ENCODE assay signal across 9 cellular contexts in the genomic region with DNA sequence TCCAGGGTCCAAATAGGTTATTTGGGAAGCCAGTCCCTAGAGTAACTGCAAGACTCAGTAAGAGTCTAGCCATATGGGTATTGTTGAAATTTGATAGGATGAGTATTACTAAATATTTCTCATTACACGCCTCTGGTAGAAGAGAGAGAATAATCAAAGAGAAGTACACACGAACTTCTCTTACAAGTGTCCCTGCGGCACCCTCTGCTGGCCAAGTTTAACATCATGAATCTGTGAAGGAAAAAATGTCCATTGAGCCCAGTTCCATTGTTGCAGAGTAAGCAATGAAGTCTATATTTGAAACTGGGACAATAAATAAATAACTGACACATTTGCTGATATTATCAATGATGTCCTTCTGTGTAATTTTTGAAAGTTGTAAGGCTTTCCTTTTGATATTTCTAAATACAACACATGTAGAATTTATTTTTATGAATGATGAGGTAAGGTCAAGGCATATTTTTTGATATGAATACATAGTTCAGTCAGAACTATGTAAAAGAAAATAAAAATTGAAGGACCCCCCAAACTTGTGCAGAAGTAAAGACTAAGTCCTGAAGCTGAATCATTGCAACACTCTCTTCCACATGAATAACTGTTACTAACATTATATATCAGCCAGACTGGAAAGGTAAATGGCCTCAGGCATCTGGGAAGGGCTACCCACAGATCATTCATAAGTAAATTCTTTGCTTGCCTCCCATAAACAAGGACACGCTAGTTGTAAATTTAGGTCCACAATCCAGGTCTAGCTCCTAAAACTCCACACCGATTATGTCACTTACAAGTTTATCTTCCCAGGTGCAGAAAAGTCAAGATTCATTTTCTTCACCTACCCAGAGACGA. TPM values are rescaled to one million over a fixed set of nuclear protein-coding genes. Genes with fewer than 3 reads are reported as not detected.
DNase-seq lines count a peak whose midpoint lies in the region; ATAC-seq, FAIRE-seq and TF ChIP-seq lines count a peak whose summit lies in the region.
"Had no signal": no experiment of that assay in that cellular context is flagged by ENCODE, and none has a peak within 500 bp of the region (broad histone marks: within the 10 kb centered on the region; RNA-seq: fewer than 3 reads in every experiment).

No MANE protein-coding gene starts in this region.

- H3K9me2 ChIP-seq in GM23248 (ENCODE audit: insufficient read depth): no peaks in the 10 kb centered on the region

- peaks cover 13% of the 10 kb centered on the region for H3K27me3 Mint-ChIP-seq in Calu3 (ENCODE audit: unreplicated experiment)
- H3K27me3 Mint-ChIP-seq in astrocyte (ENCODE audit: low read depth, unreplicated experiment): no peaks in the 10 kb centered on the region

- H3K27ac Mint-ChIP-seq in Calu3 (ENCODE audit: unreplicated experiment) (no peak overlapping the region), astrocyte (ENCODE audit: unreplicated experiment) (no peak overlapping the region)
- H3K27ac Mint-ChIP-seq: naive thymus-derived CD8-positive, alpha-beta T cell had no signal

- H3K4me2 ChIP-seq in GM23248 (ENCODE audit: unreplicated experiment): no peak overlapping the region
- H3K4me2 ChIP-seq in astrocyte (ENCODE audit: low read length): no peak overlapping the region

- in situ Hi-C loops in GM23248 (cut with MboI): loop anchor here (10.0 kb wide), 1 partner anchor 360 kb away; a partner anchor contains a TSS

- H3K27ac ChIP-seq in GM23248: no peak overlapping the region
- H3K27ac ChIP-seq in astrocyte (ENCODE audit: low read depth, low read length): no peak overlapping the region

- H3K4me1 ChIP-seq in GM23248 (ENCODE audit: insufficient read depth): no peaks in the 10 kb centered on the region
- no peaks in the 10 kb centered on the region for H3K4me1 ChIP-seq in astrocyte (ENCODE audit: insufficient read depth, low read length)

- H3K27me3 ChIP-seq in GM23248 (replicated peaks; ENCODE audit: insufficient read depth) (peaks cover 6% of the 10 kb centered on the region; the same call in 1 of the 2 replicates), astrocyte (ENCODE audit: insufficient read depth, low read length) (no peaks in the 10 kb centered on the region)

- no peak for ATAC-seq in HG02981 (IDR thresholded peaks at IDR 0.05; ENCODE audit: unreplicated experiment)
- ATAC-seq in HG03025 (IDR thresholded peaks at IDR 0.05; ENCODE audit: low FRiP score, unreplicated experiment): no peak
- ATAC-seq: naive thymus-derived CD8-positive, alpha-beta T cell had no signal

- H3K9ac ChIP-seq in GM23248 (no peak overlapping the region), astrocyte (ENCODE audit: low read length) (no peak overlapping the region)

- H3K4me3 ChIP-seq in GM23248 (no peak overlapping the region), astrocyte (ENCODE audit: insufficient read depth, low read depth, low read length) (no peak overlapping the region)

- H2AFZ ChIP-seq in GM23248: no peak overlapping the region
- no peak overlapping the region for H2AFZ ChIP-seq in astrocyte (ENCODE audit: low read depth, low read length)

- H3K4me3 Mint-ChIP-seq in Calu3 (ENCODE audit: low read depth, unreplicated experiment): no peak overlapping the region
- no peak overlapping the region for H3K4me3 Mint-ChIP-seq in astrocyte (ENCODE audit: unreplicated experiment)
- H3K4me3 Mint-ChIP-seq: naive thymus-derived CD8-positive, alpha-beta T cell had no signal

- 10 to 22% methylated on average over 6 of the region's 6 CpGs for WGBS in GM23248 (ENCODE audit: low coverage in 1 of 2, low lambda C conversion rate in 2 of 2, missing lambda C conversion rate in 2 of 2), 2 experiments

- H3K9me3 ChIP-seq in GM23248 (ENCODE audit: low read depth): no peaks in the 10 kb centered on the region
- no peaks in the 10 kb centered on the region for H3K9me3 ChIP-seq in astrocyte (ENCODE audit: insufficient read depth, low read depth, low read length)

- H3K4me1 Mint-ChIP-seq in Calu3 (ENCODE audit: low read depth, unreplicated experiment): no peaks in the 10 kb centered on the region
- no peaks in the 10 kb centered on the region for H3K4me1 Mint-ChIP-seq in astrocyte (ENCODE audit: low read depth, unreplicated experiment)
- H3K4me1 Mint-ChIP-seq: naive thymus-derived CD8-positive, alpha-beta T cell had no signal

- TF ChIP-seq CTCF in Calu3 (IDR thresholded peaks at IDR 0.05; ENCODE audit: unreplicated experiment) (peak; percentile 37), astrocyte (IDR thresholded peaks at IDR 0.05; ENCODE audit: insufficient read depth, low read depth, low read length) (peak; percentile 61)

- DNase-seq in Calu3 (peak; percentile 58), GM23248 (peak; percentile 75), NCI-H460 (ENCODE audit: extremely low read depth, low read depth) (peak; percentile 41), astrocyte (ENCODE audit: low read depth) (peak; percentile 21), iPS-NIHi7 (ENCODE audit: extremely low spot score) (peak; percentile 26)
- peak; percentile 7 for DNase-seq in stimulated activated CD4-positive, alpha-beta T cell treated with anti-CD3 and anti-CD28 coated beads, Interleukin-4, amount 100 ng/mL, for 1 hour

- FAIRE-seq in astrocyte (lab: Jason Lieb, UNC): peak; percentile 20

- H3F3A ChIP-seq in GM23248 (ENCODE audit: insufficient read depth): no peaks in the 10 kb centered on the region

- BruUV-seq in Calu3 (replicated peaks; lab: Mats Ljungman, UMichigan): no TSS peak

- H3K9me3 Mint-ChIP-seq in Calu3 (ENCODE audit: low read depth, unreplicated experiment) (no peaks in the 10 kb centered on the region), astrocyte (ENCODE audit: unreplicated experiment) (no peaks in the 10 kb centered on the region)

- intact Hi-C loops in Calu3 (cut with micrococcal nuclease; ENCODE audit: unreplicated experiment): loop anchor here (1.0 to 10.0 kb wide), 4 partner anchors 180 to 817 kb away; a partner anchor contains a TSS

- H3K36me3 ChIP-seq in GM23248 (ENCODE audit: low read depth) (no peaks in the 10 kb centered on the region), astrocyte (ENCODE audit: insufficient read depth, low read length) (no peaks in the 10 kb centered on the region)

- H3K79me2 ChIP-seq in GM23248 (ENCODE audit: insufficient read depth): no peaks in the 10 kb centered on the region
- H3K79me2 ChIP-seq in astrocyte (ENCODE audit: insufficient read depth, low read length): no peaks in the 10 kb centered on the region

- H3K36me3 Mint-ChIP-seq in Calu3 (ENCODE audit: insufficient read depth, unreplicated experiment) (no peaks in the 10 kb centered on the region), astrocyte (ENCODE audit: low read depth, unreplicated experiment) (no peaks in the 10 kb centered on the region)
- H3K36me3 Mint-ChIP-seq: naive thymus-derived CD8-positive, alpha-beta T cell had no signal

- CTCF ChIA-PET in Calu3 (lab: Charles Lee): no interaction called here

- no peaks in the 10 kb centered on the region for H4K20me1 ChIP-seq in GM23248 (ENCODE audit: insufficient read depth)
- H4K20me1 ChIP-seq in astrocyte (ENCODE audit: insufficient read depth, low read length): no peaks in the 10 kb centered on the region

RNA-seq across cellular contexts. Expression of a gene that starts 10.0 kb away (rescaled TPM):
- not detected in 2 replicates for total RNA-seq in Calu3 (2022)
- not detected in 2 replicates for total RNA-seq in GM23248 (2014; rRNA removed; shearing (Covaris generic))
- polyA plus RNA-seq in GM23248 (2016; fragmentation: Nextera tagmentation; extraction: Ambion mirVana): not detected in 2 replicates
- total RNA-seq in NCI-H460 (2014; rRNA removed; shearing (Covaris generic)): not detected in 2 replicates
- polyA plus RNA-seq in NCI-H460 (2014; cell fraction: nucleus; rRNA removed): not detected in 2 replicates
- not detected in 2 replicates for total RNA-seq in astrocyte
- total RNA-seq: naive thymus-derived CD8-positive, alpha-beta T cell had no signal
- polyA plus RNA-seq: naive thymus-derived CD8-positive, alpha-beta T cell had no signal

RNA-seq across cellular contexts. Expression of a gene that starts 41.7 kb away (rescaled TPM):
- total RNA-seq in Calu3 (2022): not detected in 2 replicates
- not detected in 2 replicates for total RNA-seq in GM23248 (2014; rRNA removed; shearing (Covaris generic))
- polyA plus RNA-seq in GM23248 (2016; fragmentation: Nextera tagmentation; extraction: Ambion mirVana): not detected in 2 replicates
- total RNA-seq in NCI-H460 (2014; rRNA removed; shearing (Covaris generic)): not detected in 2 replicates
- polyA plus RNA-seq in NCI-H460 (2014; cell fraction: nucleus; rRNA removed): not detected in 2 replicates
- total RNA-seq in astrocyte: not detected in 2 replicates
- total RNA-seq: naive thymus-derived CD8-positive, alpha-beta T cell had no signal
- polyA plus RNA-seq: naive thymus-derived CD8-positive, alpha-beta T cell had no signal

RNA-seq across cellular contexts. Expression of a gene that starts 49.1 kb away (rescaled TPM):
- total RNA-seq in Calu3 (2022): not detected in 2 replicates
- total RNA-seq in GM23248 (2014; rRNA removed; shearing (Covaris generic)): not detected in 2 replicates
- polyA plus RNA-seq in GM23248 (2016; fragmentation: Nextera tagmentation; extraction: Ambion mirVana): not detected in 2 replicates
- not detected in 2 replicates for total RNA-seq in NCI-H460 (2014; rRNA removed; shearing (Covaris generic))
- polyA plus RNA-seq in NCI-H460 (2014; cell fraction: nucleus; rRNA removed): not detected in 2 replicates
- total RNA-seq in astrocyte: not detected in 2 replicates
- total RNA-seq: naive thymus-derived CD8-positive, alpha-beta T cell had no signal
- polyA plus RNA-seq: naive thymus-derived CD8-positive, alpha-beta T cell had no signal

RNA-seq across cellular contexts. Expression of a gene that starts 54.8 kb away (rescaled TPM):
- total RNA-seq in Calu3 (2022): not detected in 2 replicates
- not detected in 2 replicates for total RNA-seq in GM23248 (2014; rRNA removed; shearing (Covaris generic))
- polyA plus RNA-seq in GM23248 (2016; fragmentation: Nextera tagmentation; extraction: Ambion mirVana): not detected in 2 replicates
- total RNA-seq in NCI-H460 (2014; rRNA removed; shearing (Covaris generic)): not detected in 2 replicates
- polyA plus RNA-seq in NCI-H460 (2014; cell fraction: nucleus; rRNA removed): not detected in 2 replicates
- not detected in 2 replicates for total RNA-seq in astrocyte
- total RNA-seq: naive thymus-derived CD8-positive, alpha-beta T cell had no signal
- polyA plus RNA-seq: naive thymus-derived CD8-positive, alpha-beta T cell had no signal

RNA-seq across cellular contexts. Expression of a gene that starts 57.2 kb away (rescaled TPM):
- total RNA-seq in Calu3 (2022): not detected in 2 replicates
- not detected in 2 replicates for total RNA-seq in GM23248 (2014; rRNA removed; shearing (Covaris generic))
- not detected in 2 replicates for polyA plus RNA-seq in GM23248 (2016; fragmentation: Nextera tagmentation; extraction: Ambion mirVana)
- not detected in 2 replicates for total RNA-seq in NCI-H460 (2014; rRNA removed; shearing (Covaris generic))
- not detected in 2 replicates for polyA plus RNA-seq in NCI-H460 (2014; cell fraction: nucleus; rRNA removed)
- not detected in 2 replicates for total RNA-seq in astrocyte
- total RNA-seq: naive thymus-derived CD8-positive, alpha-beta T cell had no signal
- polyA plus RNA-seq: naive thymus-derived CD8-positive, alpha-beta T cell had no signal

Comparison
In these comparisons a context has a peak if more than half of its experiments do, and no peak if none do; other contexts are left out.
1. DNase-seq: peak in every context shown above with its lines; median percentile 75 in GM23248; 58 in Calu3; 41 in NCI-H460; 26 in iPS-NIHi7; 21 in astrocyte; 7 in stimulated activated CD4-positive, alpha-beta T cell treated with anti-CD3 and anti-CD28 coated beads, Interleukin-4, amount 100 ng/mL, for 1 hour.